ENCODE assay signal across 21 cellular contexts in genomic region chr22:30180616-30181015, GRCh38.
"Had no signal": no experiment of that assay in that cellular context is flagged by ENCODE, and none has a peak within 500 bp of the region (broad histone marks: within the 10 kb centered on the region; RNA-seq: fewer than 3 reads in every experiment).

No MANE protein-coding gene starts in this region.

- H3K9me3 ChIP-seq: body of pancreas, gastroesophageal sphincter, left ventricle myocardium inferior, SK-N-SH, upper lobe of left lung had no signal

- H3K27ac Mint-ChIP-seq: activated B cell treated with CpG ODN at 0.5 μM for 24 hours; mesothelial cell of epicardium; naive thymus-derived CD8-positive, alpha-beta T cell; neural progenitor cell; progenitor cell of endocrine pancreas had no signal

- H3K9me3 Mint-ChIP-seq: activated B cell treated with CpG ODN at 0.5 μM for 24 hours; mesothelial cell of epicardium; naive thymus-derived CD8-positive, alpha-beta T cell; neural progenitor cell had no signal

- H3K4me3 ChIP-seq: body of pancreas, cardiac muscle cell, gastroesophageal sphincter, left ventricle myocardium inferior, neural progenitor cell, upper lobe of left lung had no signal

- H3K4me2 ChIP-seq: neural progenitor cell, SK-N-SH had no signal

- H3K27me3 Mint-ChIP-seq: naive thymus-derived CD8-positive, alpha-beta T cell had no signal

- H3K9ac ChIP-seq: neural progenitor cell, SK-N-SH had no signal

- H2AFZ ChIP-seq: neural progenitor cell had no signal

- H3K27ac ChIP-seq: body of pancreas, cardiac muscle cell, epithelial cell of prostate, gastroesophageal sphincter, left ventricle myocardium inferior, neural progenitor cell, upper lobe of left lung had no signal

- H3K4me3 Mint-ChIP-seq: activated B cell treated with CpG ODN at 0.5 μM for 24 hours; mesothelial cell of epicardium; naive thymus-derived CD8-positive, alpha-beta T cell; neural progenitor cell had no signal

- H3K27me3 ChIP-seq: body of pancreas, neural progenitor cell, upper lobe of left lung had no signal

- ATAC-seq: body of pancreas; gastroesophageal sphincter; naive thymus-derived CD8-positive, alpha-beta T cell had no signal

- H3K4me1 ChIP-seq: left ventricle myocardium inferior, upper lobe of left lung had no signal

- H3K36me3 ChIP-seq: cardiac muscle cell, gastroesophageal sphincter, left ventricle myocardium inferior, neural progenitor cell, upper lobe of left lung had no signal

- DNase-seq: activated B cell treated with CpG ODN at 0.5 μM for 24 hours; activated CD4-positive, alpha-beta T cell treated with anti-CD3 and anti-CD28 coated beads for 48 hours; activated gamma-delta T cell treated with Interleukin-2 at 50 U/mL for 16 hours; anterior cingulate cortex; body of pancreas; head of caudate nucleus; hypothalamus; left ventricle myocardium inferior; naive thymus-derived CD8-positive, alpha-beta T cell; retina; SK-N-SH; stimulated activated CD4-positive, alpha-beta T cell treated with anti-CD3 and anti-CD28 coated beads, Interleukin-4, amount 100 ng/mL, for 24 hours; stimulated activated naive CD4-positive, alpha-beta T cell treated with Interleukin-2 at 50 U/mL for 16 hours; T-helper 9 cell; upper lobe of left lung had no signal

- H3K36me3 Mint-ChIP-seq: mesothelial cell of epicardium; naive thymus-derived CD8-positive, alpha-beta T cell; neural progenitor cell had no signal

- H3K4me1 Mint-ChIP-seq: activated B cell treated with CpG ODN at 0.5 μM for 24 hours had no signal
